Comparison of ENCODE assay signal across 19 cellular contexts in the genomic region with DNA sequence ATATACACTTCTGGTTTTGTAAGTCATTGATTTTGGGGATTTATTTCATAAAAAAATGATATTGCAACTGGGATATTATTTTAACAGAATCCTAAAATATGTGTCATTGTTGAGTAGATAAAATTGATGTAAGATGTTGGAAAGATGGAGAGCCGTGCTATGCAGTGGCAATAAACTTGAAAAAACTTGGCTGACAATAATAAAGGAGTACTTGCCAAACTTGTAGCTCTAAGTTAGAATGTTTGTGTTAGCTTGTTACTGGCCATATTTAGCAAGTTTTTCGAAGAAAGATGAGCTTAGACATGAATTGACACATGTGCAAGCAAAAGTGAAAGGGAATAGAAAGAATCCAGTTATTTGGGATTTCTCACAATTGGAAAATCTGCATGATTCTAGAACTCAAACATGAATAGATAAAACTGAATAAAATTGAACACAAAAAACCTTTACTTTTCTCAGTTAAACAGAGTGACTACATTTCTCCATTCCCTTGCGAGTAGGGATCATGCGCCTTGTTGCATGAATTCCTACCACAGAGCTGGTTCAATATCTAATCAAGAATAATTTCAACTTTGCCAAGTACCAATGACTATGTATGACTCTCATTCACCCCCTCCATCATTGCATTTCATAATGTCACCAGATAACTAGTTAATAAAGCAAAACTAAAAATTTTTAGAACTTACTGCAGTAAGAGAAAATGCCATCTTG.
DNase-seq lines count a peak whose midpoint lies in the region; TF ChIP-seq lines count a peak whose summit lies in the region.
"Had no signal": no experiment of that assay in that cellular context is flagged by ENCODE, and none has a peak within 500 bp of the region (broad histone marks: within the 10 kb centered on the region; RNA-seq: fewer than 3 reads in every experiment).

No MANE protein-coding gene starts in this region.

- TF ChIP-seq CTCF in SK-N-SH (IDR thresholded peaks at IDR 0.05) = no peak

- no peaks in the 10 kb centered on the region for H4K20me1 ChIP-seq in SK-N-SH (ENCODE audit: insufficient read depth)

- POLR2A ChIA-PET in SK-N-SH (lab: Yijun Ruan, JAX) = no interaction called here

- H3K4me1 ChIP-seq in skeletal muscle satellite cell (ENCODE audit: control insufficient read depth, insufficient read depth, low read length) (peaks cover 44% of the 10 kb centered on the region), SK-N-SH (ENCODE audit: control insufficient read depth in 1 of 2, insufficient read depth in 2 of 2, low read depth in 1 of 2, low read length in 1 of 2) (peaks cover 0 to 17% of the 10 kb centered on the region in 2 experiments; a peak in 2 of 4 replicates)
- H3K4me1 ChIP-seq: body of pancreas, thyroid gland had no signal

- H3K4me2 ChIP-seq in skeletal muscle satellite cell (ENCODE audit: low read length) (peak overlapping the region; percentile 10), SK-N-SH (no peak overlapping the region)

- H3K9ac ChIP-seq in skeletal muscle satellite cell (ENCODE audit: low read depth, low read length) (no peak overlapping the region), SK-N-SH (no peak overlapping the region)

- no peak overlapping the region for H2AFZ ChIP-seq in SK-N-SH (ENCODE audit: low read depth)

- no peaks in the 10 kb centered on the region for H3K9me2 ChIP-seq in SK-N-SH

- H3K36me3 ChIP-seq in skeletal muscle satellite cell (ENCODE audit: insufficient read depth, low read length) = no peaks in the 10 kb centered on the region
- no peaks in the 10 kb centered on the region for H3K36me3 ChIP-seq in SK-N-SH (replicated peaks in 1 of 2; ENCODE audit: control insufficient read depth in 1 of 2, insufficient read depth in 2 of 2, low read length in 1 of 2)
- H3K36me3 ChIP-seq: Peyer's patch, sigmoid colon, thyroid gland had no signal

- DNase-seq in ELR (ENCODE audit: low read depth) (peak; percentile 27), HS-27A (ENCODE audit: low read depth) (peak; percentile 61), epithelial cell of prostate (ENCODE audit: low read depth, low spot score) (no peak), SK-N-SH (no peak), DMS79 (lab: John Stamatoyannopoulos, UW) (no peak)
- DNase-seq in stimulated activated CD4-positive, alpha-beta T cell treated with anti-CD3 and anti-CD28 coated beads, Interleukin-1b, Interleukin-23, amount 100 ng/mL, for 48 hours = no peak
- DNase-seq: activated naive CD8-positive, alpha-beta T cell treated with anti-CD3 and anti-CD28 coated beads for 36 hours; body of pancreas; hippocampal formation; left ventricle myocardium superior; NCI-H1105 treated with DMSO at 0.1 percent for 48 hours; NCI-H2107; NCI-H524; Peyer's patch; sigmoid colon; thyroid gland had no signal

- peaks cover 21% of the 10 kb centered on the region for H3F3A ChIP-seq in SK-N-SH (replicated peaks; ENCODE audit: insufficient read depth)

- peak overlapping the region; percentile 1 for H3K4me3 ChIP-seq in skeletal muscle satellite cell (ENCODE audit: low read length)
- H3K4me3 ChIP-seq in SK-N-SH (ENCODE audit: low read depth in 2 of 2, low read length in 1 of 2) = no peak overlapping the region
- H3K4me3 ChIP-seq: body of pancreas, Peyer's patch, sigmoid colon, thyroid gland had no signal

- H3K27me3 ChIP-seq in skeletal muscle satellite cell (ENCODE audit: control insufficient read depth, insufficient read depth, low read length) = no peaks in the 10 kb centered on the region
- H3K27me3 ChIP-seq in SK-N-SH (ENCODE audit: insufficient read depth) = no peaks in the 10 kb centered on the region
- H3K27me3 ChIP-seq: body of pancreas, foreskin keratinocyte, Peyer's patch, sigmoid colon, thyroid gland had no signal

- H3K79me2 ChIP-seq in SK-N-SH (ENCODE audit: insufficient read depth) = no peaks in the 10 kb centered on the region

- 88% methylated on average over 4 of the region's 4 CpGs for WGBS in SK-N-SH (ENCODE audit: low lambda C conversion rate)

- TF ChIP-seq RAD21 in SK-N-SH (IDR thresholded peaks at IDR 0.05; ENCODE audit: low read length) = no peak

- CTCF ChIA-PET in SK-N-SH (lab: Yijun Ruan, JAX) = no interaction called here

- no peak for TF ChIP-seq EP300 in SK-N-SH (IDR thresholded peaks at IDR 0.05; ENCODE audit: borderline replicate concordance in 1 of 2, low read depth in 1 of 2, low read length in 1 of 2)

- H3K27ac ChIP-seq in epithelial cell of prostate (peak overlapping the region; percentile 71), SK-N-SH (ENCODE audit: low read depth in 2 of 2, low read length in 1 of 2) (peak overlapping the region in 1 of 2 experiments; percentile 49; a peak in 2 of 4 replicates)
- H3K27ac ChIP-seq: body of pancreas, foreskin keratinocyte, HL-60, Peyer's patch, thyroid gland had no signal

- H3K9me3 ChIP-seq in skeletal muscle satellite cell (replicated peaks; ENCODE audit: low read length) (no peaks in the 10 kb centered on the region), SK-N-SH (no peaks in the 10 kb centered on the region)
- H3K9me3 ChIP-seq: body of pancreas, Peyer's patch, sigmoid colon, thyroid gland had no signal

TF ChIP-seq in SK-N-SH, 30 proteins besides CTCF, POLR2A, EP300 and RAD21:
- TF ChIP-seq JUND (IDR thresholded peaks at IDR 0.05) (no peak), SMC3 (IDR thresholded peaks at IDR 0.05; ENCODE audit: low read depth, low read length) (no peak), FOXJ3 (CRISPR knock-in tag; IDR thresholded peaks at IDR 0.05) (no peak), EZH2phosphoT487 (IDR thresholded peaks at IDR 0.05; ENCODE audit: borderline replicate concordance, low read depth) (no peak), NRF1 (IDR thresholded peaks at IDR 0.05; ENCODE audit: low read depth, low read length) (no peak), GATA2 (CRISPR knock-in tag; IDR thresholded peaks at IDR 0.05) (no peak), RFX5 (IDR thresholded peaks at IDR 0.05; ENCODE audit: low read length) (no peak), TAF1 (IDR thresholded peaks at IDR 0.05; ENCODE audit: borderline replicate concordance, low read depth, low read length) (no peak), MEF2A (IDR thresholded peaks at IDR 0.05; ENCODE audit: borderline replicate concordance, low read depth) (no peak), CHD2 (IDR thresholded peaks at IDR 0.05; ENCODE audit: low read length, partially characterized antibody) (no peak)
- TF ChIP-seq, protein P1, sequence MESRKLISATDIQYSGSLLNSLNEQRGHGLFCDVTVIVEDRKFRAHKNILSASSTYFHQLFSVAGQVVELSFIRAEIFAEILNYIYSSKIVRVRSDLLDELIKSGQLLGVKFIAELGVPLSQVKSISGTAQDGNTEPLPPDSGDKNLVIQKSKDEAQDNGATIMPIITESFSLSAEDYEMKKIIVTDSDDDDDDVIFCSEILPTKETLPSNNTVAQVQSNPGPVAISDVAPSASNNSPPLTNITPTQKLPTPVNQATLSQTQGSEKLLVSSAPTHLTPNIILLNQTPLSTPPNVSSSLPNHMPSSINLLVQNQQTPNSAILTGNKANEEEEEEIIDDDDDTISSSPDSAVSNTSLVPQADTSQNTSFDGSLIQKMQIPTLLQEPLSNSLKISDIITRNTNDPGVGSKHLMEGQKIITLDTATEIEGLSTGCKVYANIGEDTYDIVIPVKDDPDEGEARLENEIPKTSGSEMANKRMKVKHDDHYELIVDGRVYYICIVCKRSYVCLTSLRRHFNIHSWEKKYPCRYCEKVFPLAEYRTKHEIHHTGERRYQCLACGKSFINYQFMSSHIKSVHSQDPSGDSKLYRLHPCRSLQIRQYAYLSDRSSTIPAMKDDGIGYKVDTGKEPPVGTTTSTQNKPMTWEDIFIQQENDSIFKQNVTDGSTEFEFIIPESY (IDR thresholded peaks at IDR 0.05; ENCODE audit: borderline replicate concordance, low read depth) = no peak
- TF ChIP-seq, protein P2, sequence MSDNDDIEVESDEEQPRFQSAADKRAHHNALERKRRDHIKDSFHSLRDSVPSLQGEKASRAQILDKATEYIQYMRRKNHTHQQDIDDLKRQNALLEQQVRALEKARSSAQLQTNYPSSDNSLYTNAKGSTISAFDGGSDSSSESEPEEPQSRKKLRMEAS (IDR thresholded peaks at IDR 0.05; ENCODE audit: low read depth) = no peak
- TF ChIP-seq, protein P3, sequence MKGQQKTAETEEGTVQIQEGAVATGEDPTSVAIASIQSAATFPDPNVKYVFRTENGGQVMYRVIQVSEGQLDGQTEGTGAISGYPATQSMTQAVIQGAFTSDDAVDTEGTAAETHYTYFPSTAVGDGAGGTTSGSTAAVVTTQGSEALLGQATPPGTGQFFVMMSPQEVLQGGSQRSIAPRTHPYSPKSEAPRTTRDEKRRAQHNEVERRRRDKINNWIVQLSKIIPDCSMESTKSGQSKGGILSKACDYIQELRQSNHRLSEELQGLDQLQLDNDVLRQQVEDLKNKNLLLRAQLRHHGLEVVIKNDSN (IDR thresholded peaks at IDR 0.05; ENCODE audit: borderline replicate concordance, low read depth) = no peak

Comparison
In these comparisons a context has a peak if more than half of its experiments do, and no peak if none do; other contexts are left out.
1. DNase-seq: peak in ELR (single experiment) and HS-27A (single experiment); none in epithelial cell of prostate (single experiment), SK-N-SH (single experiment), stimulated activated CD4-positive, alpha-beta T cell treated with anti-CD3 and anti-CD28 coated beads, Interleukin-1b, Interleukin-23, amount 100 ng/mL, for 48 hours (single experiment) and DMS79 (single experiment).